In the genomic region with DNA sequence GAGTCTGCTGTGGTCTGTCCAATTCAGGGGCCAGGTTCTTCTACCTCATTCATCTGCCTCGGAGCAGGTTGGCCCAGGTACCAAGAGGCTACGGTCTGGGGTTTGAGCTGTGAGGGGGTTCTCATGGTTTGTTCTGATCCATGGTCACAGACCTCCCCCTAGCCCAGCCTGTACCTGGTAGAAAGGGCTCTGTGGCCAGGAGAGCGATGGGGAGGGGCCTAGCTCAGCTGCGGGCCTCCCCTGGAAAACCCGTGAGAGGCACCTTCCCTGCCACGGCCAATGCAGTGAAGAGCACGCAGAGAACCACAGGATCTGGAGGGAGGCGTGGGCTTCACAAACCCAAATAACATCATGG, we compare ENCODE assay signal across 17 cellular contexts. TPM values are rescaled to one million over a fixed set of nuclear protein-coding genes. Genes with fewer than 3 reads are reported as not detected.
"Had no signal": no experiment of that assay in that cellular context is flagged by ENCODE, and none has a peak within 500 bp of the region (broad histone marks: within the 10 kb centered on the region; RNA-seq: fewer than 3 reads in every experiment).

No MANE protein-coding gene starts in this region.

- H3K4me1 Mint-ChIP-seq: nephron had no signal

- DNase-seq: activated CD4-positive, alpha-beta memory T cell treated with anti-CD3 and anti-CD28 coated beads for 36 hours; activated CD4-positive, alpha-beta T cell treated with anti-CD3 and anti-CD28 coated beads for 4 hours; foreskin fibroblast; left colon; lower lobe of right lung; midbrain; nucleus accumbens; T-helper 2 cell had no signal

- H3K9me3 Mint-ChIP-seq: activated CD4-positive, alpha-beta memory T cell treated with anti-CD3 and anti-CD28 coated beads for 36 hours; nephron had no signal

- H3K36me3 Mint-ChIP-seq: activated CD4-positive, alpha-beta memory T cell treated with anti-CD3 and anti-CD28 coated beads for 36 hours; activated naive CD8-positive, alpha-beta T cell had no signal

- ATAC-seq: body of pancreas, left colon, lower lobe of right lung had no signal

- H3K4me3 Mint-ChIP-seq: activated CD4-positive, alpha-beta memory T cell treated with anti-CD3 and anti-CD28 coated beads for 36 hours; activated naive CD8-positive, alpha-beta T cell; nephron had no signal

- H3K27me3 Mint-ChIP-seq: activated naive CD8-positive, alpha-beta T cell had no signal

- H3K27ac Mint-ChIP-seq: activated CD4-positive, alpha-beta memory T cell treated with anti-CD3 and anti-CD28 coated beads for 36 hours; activated naive CD8-positive, alpha-beta T cell; nephron had no signal

RNA-seq across cellular contexts. Expression of a gene that starts 19.6 kb away (rescaled TPM):
- total RNA-seq: activated CD4-positive, alpha-beta memory T cell treated with anti-CD3 and anti-CD28 coated beads for 36 hours; body of pancreas; cardiac septum; dermis microvascular lymphatic vessel endothelial cell; glomerular endothelial cell; hepatocyte; left colon; lower lobe of right lung; renal cortical epithelial cell; SK-MEL-5 had no signal

RNA-seq across cellular contexts. Expression of a gene that starts 43.5 kb away (rescaled TPM):
- total RNA-seq: renal cortical epithelial cell, SK-MEL-5 had no signal
